ENCODE assay signal across 31 cellular contexts in the genomic region with DNA sequence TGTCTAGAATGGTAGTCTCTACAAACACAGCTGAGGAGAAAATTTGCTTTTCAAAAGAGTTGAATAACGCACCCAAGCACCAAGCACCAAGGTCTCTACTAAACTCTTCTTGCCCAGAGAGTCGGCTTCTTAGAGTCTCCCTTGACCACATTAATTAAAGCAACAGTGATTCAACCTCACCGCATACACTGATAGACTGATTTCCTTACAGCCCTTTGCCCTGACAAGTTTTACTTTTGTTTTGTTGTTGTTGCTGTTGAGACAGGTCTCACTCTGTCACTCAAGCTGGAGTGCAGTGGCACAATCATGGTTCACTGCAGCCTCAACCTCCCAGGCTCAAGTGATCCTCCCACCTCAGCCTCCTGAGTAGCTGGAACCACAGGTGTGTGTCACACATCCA.
"Had no signal": no experiment of that assay in that cellular context is flagged by ENCODE, and none has a peak within 500 bp of the region (broad histone marks: within the 10 kb centered on the region; RNA-seq: fewer than 3 reads in every experiment).

No MANE protein-coding gene starts in this region.

- H3K27me3 ChIP-seq: ascending aorta, brain microvascular endothelial cell, esophagus squamous epithelium, heart right ventricle, left lung, right atrium auricular region, stomach, tibial artery had no signal

- H3K4me3 ChIP-seq: ascending aorta, esophagus squamous epithelium, heart right ventricle, left lung, lung, psoas muscle, right atrium auricular region, stomach, tibial artery had no signal

- H3K27ac Mint-ChIP-seq: activated CD4-positive, alpha-beta memory T cell treated with anti-CD3 and anti-CD28 coated beads for 36 hours; activated CD4-positive, alpha-beta T cell treated with anti-CD3 and anti-CD28 coated beads, Interleukin-2, amount 10 ng/mL, durations not matched to agents 24 days and 14 days; activated naive CD4-positive, alpha-beta T cell treated with anti-CD3 and anti-CD28 coated beads for 36 hours; activated naive CD8-positive, alpha-beta T cell treated with anti-CD3 and anti-CD28 coated beads for 36 hours; activated T-helper 1 cell treated with anti-CD3 and anti-CD28 coated beads, Interleukin-12 subunit alpha, Interleukin-12 subunit beta, Interleukin-2, Interleukin-4 antibody, amounts not matched to agents 30 ng/mL and 10 ng/mL and 1 ng/mL, durations not matched to agents 14 hours and 24 hours and 36 hours; stimulated activated naive B cell treated with anti-CD40 and anti-IgM and Interleukin-4, amounts not matched to agents 10 μg/mL and 1 μg/mL and 100 μg/mL, for 72 hours; T-helper 17 cell had no signal

- ATAC-seq: heart right ventricle; left lung; psoas muscle; stimulated activated naive B cell treated with anti-CD40 and anti-IgM and Interleukin-4, amounts not matched to agents 10 μg/mL and 1 μg/mL and 100 μg/mL, for 72 hours; T-helper 17 cell had no signal

- H3K36me3 ChIP-seq: ascending aorta, brain microvascular endothelial cell, esophagus squamous epithelium, heart right ventricle, left lung, right atrium auricular region, stomach, tibial artery, WERI-Rb-1 had no signal

- H3K27me3 Mint-ChIP-seq: activated CD4-positive, alpha-beta T cell treated with anti-CD3 and anti-CD28 coated beads, Interleukin-2, amount 10 ng/mL, durations not matched to agents 24 days and 14 days; activated naive CD8-positive, alpha-beta T cell treated with anti-CD3 and anti-CD28 coated beads for 36 hours; stimulated activated naive B cell treated with anti-CD40 and anti-IgM and Interleukin-4, amounts not matched to agents 10 μg/mL and 1 μg/mL and 100 μg/mL, for 72 hours had no signal

- H3K36me3 Mint-ChIP-seq: activated CD4-positive, alpha-beta memory T cell treated with anti-CD3 and anti-CD28 coated beads for 36 hours; activated naive CD8-positive, alpha-beta T cell treated with anti-CD3 and anti-CD28 coated beads for 36 hours; stimulated activated naive B cell treated with anti-CD40 and anti-IgM and Interleukin-4, amounts not matched to agents 10 μg/mL and 1 μg/mL and 100 μg/mL, for 72 hours had no signal

- H3K9me3 ChIP-seq: ascending aorta, esophagus squamous epithelium, heart right ventricle, left lung, psoas muscle, right atrium auricular region, stomach, tibial artery had no signal

- H3K4me3 Mint-ChIP-seq: activated CD4-positive, alpha-beta memory T cell treated with anti-CD3 and anti-CD28 coated beads for 36 hours; activated CD4-positive, alpha-beta T cell treated with anti-CD3 and anti-CD28 coated beads, Interleukin-2, amount 10 ng/mL, durations not matched to agents 24 days and 14 days; activated naive CD4-positive, alpha-beta T cell treated with anti-CD3 and anti-CD28 coated beads for 36 hours; activated naive CD8-positive, alpha-beta T cell treated with anti-CD3 and anti-CD28 coated beads for 36 hours; activated T-helper 1 cell treated with anti-CD3 and anti-CD28 coated beads, Interleukin-12 subunit alpha, Interleukin-12 subunit beta, Interleukin-2, Interleukin-4 antibody, amounts not matched to agents 30 ng/mL and 10 ng/mL and 1 ng/mL, durations not matched to agents 14 hours and 24 hours and 36 hours; stimulated activated naive B cell treated with anti-CD40 and anti-IgM and Interleukin-4, amounts not matched to agents 10 μg/mL and 1 μg/mL and 100 μg/mL, for 72 hours; T-helper 17 cell had no signal

- H3K9ac ChIP-seq: parathyroid adenoma had no signal

- H3K9me3 Mint-ChIP-seq: activated CD4-positive, alpha-beta memory T cell treated with anti-CD3 and anti-CD28 coated beads for 36 hours; activated CD4-positive, alpha-beta T cell treated with anti-CD3 and anti-CD28 coated beads, Interleukin-2, amount 10 ng/mL, durations not matched to agents 24 days and 14 days; activated naive CD8-positive, alpha-beta T cell treated with anti-CD3 and anti-CD28 coated beads for 36 hours; activated T-helper 1 cell treated with anti-CD3 and anti-CD28 coated beads, Interleukin-12 subunit alpha, Interleukin-12 subunit beta, Interleukin-2, Interleukin-4 antibody, amounts not matched to agents 30 ng/mL and 10 ng/mL and 1 ng/mL, durations not matched to agents 14 hours and 24 hours and 36 hours had no signal

- H3K79me2 ChIP-seq: parathyroid adenoma had no signal

- DNase-seq: activated CD4-positive, alpha-beta memory T cell treated with anti-CD3 and anti-CD28 coated beads for 36 hours; activated CD4-positive, alpha-beta T cell treated with anti-CD3 and anti-CD28 coated beads, Interleukin-2, amount 10 ng/mL, durations not matched to agents 24 days and 14 days; activated CD4-positive, CD25-positive, alpha-beta regulatory T cell treated with anti-CD3 and anti-CD28 coated beads, Interleukin-2, amount 50 U/mL, for 72 hours; activated CD8-positive, alpha-beta memory T cell treated with anti-CD3 and anti-CD28 coated beads, Interleukin-2, amount 50 U/mL, for 4 hours; activated effector memory CD4-positive, alpha-beta T cell treated with anti-CD3 and anti-CD28 coated beads, Interleukin-2, amount 50 U/mL, for 16 hours; activated naive CD4-positive, alpha-beta T cell treated with anti-CD3 and anti-CD28 coated beads for 36 hours; activated naive CD8-positive, alpha-beta T cell treated with anti-CD3 and anti-CD28 coated beads for 36 hours; activated T-cell treated with anti-CD3 and anti-CD28 coated beads, Interleukin-2, amount 50 U/mL, for 1 hour; brain microvascular endothelial cell; caudate nucleus; cortex of kidney; esophagus squamous epithelium; foreskin melanocyte; heart right ventricle; left lung; nucleus accumbens; psoas muscle; stimulated activated CD4-positive, alpha-beta T cell treated with anti-CD3 and anti-CD28 coated beads, Interleukin-15, amount 100 ng/mL, for 24 hours; stimulated activated CD4-positive, alpha-beta T cell treated with anti-CD3 and anti-CD28 coated beads, Interleukin-2, amount 100 ng/mL, for 24 hours; stimulated activated naive B cell treated with anti-CD40 and anti-IgM and Interleukin-4, amounts not matched to agents 10 μg/mL and 1 μg/mL and 100 μg/mL, for 72 hours; stomach; T-helper 17 cell; T1000; tibial artery; WERI-Rb-1 had no signal

- H3K27ac ChIP-seq: ascending aorta, brain microvascular endothelial cell, esophagus squamous epithelium, heart right ventricle, left lung, parathyroid adenoma, psoas muscle, right atrium auricular region, stomach, tibial artery, WERI-Rb-1 had no signal

- H2AFZ ChIP-seq: parathyroid adenoma had no signal

- FAIRE-seq: urothelium cell line had no signal

- H3K4me1 ChIP-seq: esophagus squamous epithelium, left lung, parathyroid adenoma, psoas muscle, right atrium auricular region, stomach, tibial artery had no signal

- H3K4me1 Mint-ChIP-seq: activated CD4-positive, alpha-beta T cell treated with anti-CD3 and anti-CD28 coated beads, Interleukin-2, amount 10 ng/mL, durations not matched to agents 24 days and 14 days; activated naive CD8-positive, alpha-beta T cell treated with anti-CD3 and anti-CD28 coated beads for 36 hours; stimulated activated naive B cell treated with anti-CD40 and anti-IgM and Interleukin-4, amounts not matched to agents 10 μg/mL and 1 μg/mL and 100 μg/mL, for 72 hours had no signal
